ENCODE assay signal across 18 cellular contexts in genomic region chr3:195291121-195291520, GRCh38.
"Had no signal": no experiment of that assay in that cellular context is flagged by ENCODE, and none has a peak within 500 bp of the region (broad histone marks: within the 10 kb centered on the region; RNA-seq: fewer than 3 reads in every experiment).

No MANE protein-coding gene starts in this region.

- H3K27me3 ChIP-seq: SJCRH30 had no signal

- H3K4me3 ChIP-seq: SJCRH30 had no signal

- H3K27ac ChIP-seq: HL-60, SJCRH30 had no signal

- H3K9me3 ChIP-seq: SJCRH30 had no signal

- FAIRE-seq: HTR-8/SVneo, RCC 7860 had no signal

- DNase-seq: MV-4-11, NCI-H1048, NCI-H1105, NCI-H1417, NCI-H1436 treated with DMSO at 0.1 percent for 48 hours, NCI-H1694, NCI-H187 treated with DMSO at 0.1 percent for 48 hours, NCI-H2029 treated with DMSO at 0.1 percent for 48 hours, NCI-H2227 treated with DMSO at 0.1 percent for 48 hours, NCI-H524, NCI-H526 treated with DMSO at 0.1 percent for 48 hours, NCI-H748 treated with DMSO at 0.1 percent for 48 hours, Right ventricle myocardium superior, RPMI8226, SJCRH30 had no signal

- H3K4me1 ChIP-seq: SJCRH30 had no signal
